ENCODE assay signal across 14 cellular contexts in the genomic region with DNA sequence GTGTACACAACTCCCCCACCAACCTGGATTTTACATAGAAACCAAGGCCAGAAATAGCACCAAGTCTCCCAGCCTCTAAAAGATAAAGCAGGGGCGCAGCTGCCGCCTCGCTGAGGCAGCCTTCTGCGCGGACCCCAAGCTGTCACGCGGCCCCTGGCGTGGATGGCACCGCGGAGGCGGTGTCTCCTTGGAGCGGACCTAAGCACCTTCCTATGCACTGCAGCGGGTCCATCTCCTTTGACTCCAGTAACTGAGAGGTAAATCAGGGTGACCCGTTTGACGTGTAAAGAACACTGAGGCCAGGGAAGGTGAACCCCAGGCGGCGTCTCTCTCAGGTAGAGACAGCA. TPM values are rescaled to one million over a fixed set of nuclear protein-coding genes. Genes with fewer than 3 reads are reported as not detected.
A peak's percentile ranks its signal among the peaks of the same experiment; 100 is the strongest.
DNase-seq lines count a peak whose midpoint lies in the region; ATAC-seq, FAIRE-seq and TF ChIP-seq lines count a peak whose summit lies in the region.
"Had no signal": no experiment of that assay in that cellular context is flagged by ENCODE, and none has a peak within 500 bp of the region (broad histone marks: within the 10 kb centered on the region; RNA-seq: fewer than 3 reads in every experiment).

No MANE protein-coding gene starts in this region.

- H4K20me1 ChIP-seq in SK-N-SH (ENCODE audit: insufficient read depth) (peaks cover 59% of the 10 kb centered on the region), Karpas-422 (ENCODE audit: insufficient read depth, low read depth, low read length) (no peaks in the 10 kb centered on the region)

- H2AFZ ChIP-seq in SK-N-SH (ENCODE audit: low read depth) (no peak overlapping the region), Karpas-422 (ENCODE audit: low read length) (no peak overlapping the region)

- H3K9me3 ChIP-seq in SK-N-SH, result no peaks in the 10 kb centered on the region
- H3K9me3 ChIP-seq in gastroesophageal sphincter, result no peaks in the 10 kb centered on the region
- H3K9me3 ChIP-seq in pancreas, result no peaks in the 10 kb centered on the region
- H3K9me3 ChIP-seq in uterus, result no peaks in the 10 kb centered on the region
- H3K9me3 ChIP-seq in Karpas-422 (ENCODE audit: low read length), result no peaks in the 10 kb centered on the region

- TF ChIP-seq EP300 in SK-N-SH (IDR thresholded peaks at IDR 0.05; ENCODE audit: borderline replicate concordance in 1 of 2, low read depth in 1 of 2, low read length in 1 of 2) (no peak), gastroesophageal sphincter (IDR thresholded peaks at IDR 0.05) (no peak)

- intact Hi-C loops in pancreas (cut with DNase I), result no loop called here
- intact Hi-C loops in uterus (cut with DNase I; ENCODE audit: low total_unique reads), result no loop called here

- no peak overlapping the region for H3K9ac ChIP-seq in SK-N-SH
- no peak overlapping the region for H3K9ac ChIP-seq in Karpas-422 (ENCODE audit: low read length)

- H3K36me3 ChIP-seq in SK-N-SH (replicated peaks in 1 of 2; ENCODE audit: control insufficient read depth in 1 of 2, insufficient read depth in 2 of 2, low read length in 1 of 2) (peaks cover 2 to 15% of the 10 kb centered on the region in 2 experiments), gastroesophageal sphincter (no peaks in the 10 kb centered on the region), pancreas (no peaks in the 10 kb centered on the region), uterus (no peaks in the 10 kb centered on the region), Karpas-422 (ENCODE audit: insufficient read depth, low read length) (no peaks in the 10 kb centered on the region)

- no peak for TF ChIP-seq RAD21 in SK-N-SH (IDR thresholded peaks at IDR 0.05; ENCODE audit: low read length)

- no peak for TF ChIP-seq POLR2A in gastroesophageal sphincter (IDR thresholded peaks at IDR 0.05)
- no peak for TF ChIP-seq POLR2A in uterus (IDR thresholded peaks at IDR 0.05)

- no peaks in the 10 kb centered on the region for H3K9me2 ChIP-seq in SK-N-SH
- no peaks in the 10 kb centered on the region for H3K9me2 ChIP-seq in Karpas-422 (replicated peaks; ENCODE audit: insufficient read depth, low read length)

- H3K4me2 ChIP-seq in SK-N-SH, result peak overlapping the region; percentile 72
- no peak overlapping the region for H3K4me2 ChIP-seq in Karpas-422 (ENCODE audit: low read depth, low read length, poor library complexity, severe bottlenecking)

- H3K27me3 ChIP-seq in SK-N-SH (ENCODE audit: insufficient read depth), result no peaks in the 10 kb centered on the region
- H3K27me3 ChIP-seq in gastroesophageal sphincter, result no peaks in the 10 kb centered on the region
- H3K27me3 ChIP-seq in pancreas, result no peaks in the 10 kb centered on the region
- H3K27me3 ChIP-seq in uterus, result no peaks in the 10 kb centered on the region
- H3K27me3 ChIP-seq in Karpas-422 (ENCODE audit: low read length), result no peaks in the 10 kb centered on the region

- POLR2A ChIA-PET in SK-N-SH (lab: Yijun Ruan, JAX), result interaction anchor here (1.6 to 2.0 kb wide), 2 partner anchors 17 kb away, joined by 7 to 8 read pairs; partner anchors contain the start of gene ZNF697

- CTCF ChIA-PET in SK-N-SH (lab: Yijun Ruan, JAX), result interaction anchor here (1.3 to 9.0 kb wide), 6 partner anchors 11 to 44 kb away, joined by 3 to 63 read pairs (median 18); partner anchors contain the start of gene ZNF697

- TF ChIP-seq CTCF in SK-N-SH (IDR thresholded peaks at IDR 0.05) (no peak), gastroesophageal sphincter (IDR thresholded peaks at IDR 0.05) (no peak), pancreas (IDR thresholded peaks at IDR 0.05) (no peak), uterus (IDR thresholded peaks at IDR 0.05) (no peak)

- DNase-seq in SK-N-SH, result no peak
- no peak for DNase-seq in pancreas
- no peak for DNase-seq in uterus
- DNase-seq in T-helper 1 cell, result no peak
- DNase-seq in Karpas-422, result no peak
- DNase-seq: activated CD8-positive, alpha-beta memory T cell treated with anti-CD3 and anti-CD28 coated beads, Interleukin-2, amount 10 ng/mL, durations not matched to agents 7 days and 5 days; MV-4-11; NCI-H774; stimulated activated naive CD4-positive, alpha-beta T cell had no signal

- ATAC-seq in SK-N-SH treated with all-trans-retinoic acid at 6 μM for 48 hours (no peak; the same call in 2 of the 3 replicates), gastroesophageal sphincter (peak; percentile 11), pancreas (peak in 3 of 4 donors; percentile 17 to 34 (median 25)), GM19324 (IDR thresholded peaks at IDR 0.05; ENCODE audit: low FRiP score, unreplicated experiment) (no peak)
- ATAC-seq: activated CD8-positive, alpha-beta memory T cell treated with anti-CD3 and anti-CD28 coated beads, Interleukin-2, amount 10 ng/mL, durations not matched to agents 7 days and 5 days had no signal

- FAIRE-seq in pancreas (lab: Jason Lieb, UNC), result no peak
- FAIRE-seq: A204.1 had no signal

- 90% methylated on average over 17 of the region's 17 CpGs for WGBS in SK-N-SH (ENCODE audit: low lambda C conversion rate)
- WGBS in gastroesophageal sphincter (ENCODE audit: low coverage in 1 of 2), 2 donors, result 80% methylated on average over 3 of the region's 17 CpGs; no CpG with 5 or more reads in 1 of the 2 donors
- 17 to 37% methylated on average over 17 of the region's 17 CpGs for WGBS in pancreas, 2 donors

- H3K79me2 ChIP-seq in SK-N-SH (ENCODE audit: insufficient read depth) (peaks cover 90% of the 10 kb centered on the region), Karpas-422 (ENCODE audit: low read length) (no peaks in the 10 kb centered on the region)

- H3K27ac ChIP-seq in SK-N-SH (ENCODE audit: low read depth in 2 of 2, low read length in 1 of 2) (peak overlapping the region; percentile 28 to 67; a peak in 3 of 4 replicates), gastroesophageal sphincter (peak overlapping the region in 3 of 4 donors; percentile 63 to 78 (median 65)), pancreas (peak overlapping the region; percentile 49 to 73 (median 62)), uterus (peak overlapping the region; percentile 65 to 71), Karpas-422 (ENCODE audit: low read length) (no peak overlapping the region)
- H3K27ac ChIP-seq: HL-60 had no signal

- peaks cover 7% of the 10 kb centered on the region for H3F3A ChIP-seq in SK-N-SH (replicated peaks; ENCODE audit: insufficient read depth)

- H3K4me3 ChIP-seq in SK-N-SH (ENCODE audit: low read depth in 2 of 2, low read length in 1 of 2), result peak overlapping the region in 1 of 2 experiments; percentile 21; a peak in 2 of 4 replicates
- peak overlapping the region; percentile 35 to 46 for H3K4me3 ChIP-seq in gastroesophageal sphincter
- H3K4me3 ChIP-seq in pancreas, result peak overlapping the region; percentile 11 to 42 (median 24)
- H3K4me3 ChIP-seq in uterus, result peak overlapping the region; percentile 11 to 31
- no peak overlapping the region for H3K4me3 ChIP-seq in Karpas-422 (ENCODE audit: low read length)

- H3K4me1 ChIP-seq in SK-N-SH (ENCODE audit: control insufficient read depth in 1 of 2, insufficient read depth in 2 of 2, low read depth in 1 of 2, low read length in 1 of 2) (peaks cover 22 to 28% of the 10 kb centered on the region in 2 experiments), gastroesophageal sphincter (peaks cover 0 to 63% (median 19%) of the 10 kb centered on the region in 3 donors), pancreas (peaks cover 7 to 24% (median 9%) of the 10 kb centered on the region in 3 donors), uterus (peaks cover 0 to 17% of the 10 kb centered on the region in 2 donors), Karpas-422 (ENCODE audit: low read length) (no peaks in the 10 kb centered on the region)

TF ChIP-seq in SK-N-SH, 30 proteins besides CTCF, POLR2A, EP300 and RAD21 (continues in another document):
- TF ChIP-seq RCOR1 (IDR thresholded peaks at IDR 0.05; ENCODE audit: low read length) (no peak), USF2 (IDR thresholded peaks at IDR 0.05; ENCODE audit: borderline replicate concordance, low read depth, low read length) (no peak), YY1 (IDR thresholded peaks at IDR 0.05; ENCODE audit: low read depth) (no peak), GABPA (IDR thresholded peaks at IDR 0.05; ENCODE audit: low read depth) (no peak), FOXJ3 (CRISPR knock-in tag; IDR thresholded peaks at IDR 0.05) (no peak), POLR2AphosphoS5 (IDR thresholded peaks at IDR 0.05; ENCODE audit: low read depth, low read length) (no peak), FOSL2 (IDR thresholded peaks at IDR 0.05; ENCODE audit: borderline replicate concordance, low read depth) (no peak), TCF12 (IDR thresholded peaks at IDR 0.05) (no peak)

TF ChIP-seq in SK-N-SH treated with all-trans-retinoic acid at 6 μM for 48 hours, 23 proteins besides CTCF, POLR2A, EP300 and RAD21 (continues in another document):
- TF ChIP-seq RARB (CRISPR knock-in tag; IDR thresholded peaks at IDR 0.05), result no peak
- TF ChIP-seq POU6F1 (CRISPR knock-in tag; IDR thresholded peaks at IDR 0.05; ENCODE audit: borderline replicate concordance, low read depth), result no peak
- no peak for TF ChIP-seq ARNTL (CRISPR knock-in tag; IDR thresholded peaks at IDR 0.05; ENCODE audit: borderline replicate concordance, low read depth)
- TF ChIP-seq ESRRG (CRISPR knock-in tag; IDR thresholded peaks at IDR 0.05), result no peak

RNA-seq across cellular contexts. Expression of gene ZNF697, which starts 17.0 kb away (rescaled TPM):
- polyA plus RNA-seq in SK-N-SH (2012; rRNA removed) (3.4 and 4.1 TPM in 2 replicates), pancreas (1 to 10 TPM; 1.3 to 2.2 TPM)
- 4.6 and 4.8 TPM in 2 replicates for polyA plus RNA-seq in SK-N-SH (2012; cell fraction: cytosol; rRNA removed)
- 5.4 and 7.5 TPM in 2 replicates for polyA plus RNA-seq in SK-N-SH (2012; cell fraction: nucleus; rRNA removed)
- total RNA-seq in gastroesophageal sphincter (1 to 10 TPM; 2.6 to 5.6 (median 4.6) TPM), pancreas (1 to 10 TPM; 2.0 to 5.9 (median 3.3) TPM), uterus (10 to 100 TPM in 1 of 4 donors, 1 to 10 TPM in 3; 2.4 to 25.5 (median 7.9) TPM)
- not detected in 2 replicates for total RNA-seq in Karpas-422 (2014; rRNA removed; shearing (Covaris generic); ENCODE audit: low replicate concordance)

Comparison
In these comparisons a context has a peak if more than half of its experiments do, and no peak if none do; other contexts are left out.
1. ATAC-seq: peak in gastroesophageal sphincter (single experiment) and pancreas (3 of 4); none in SK-N-SH treated with all-trans-retinoic acid at 6 μM for 48 hours (single experiment) and GM19324 (single experiment).